10 cellular contexts compared by ENCODE assay signal in the genomic region with DNA sequence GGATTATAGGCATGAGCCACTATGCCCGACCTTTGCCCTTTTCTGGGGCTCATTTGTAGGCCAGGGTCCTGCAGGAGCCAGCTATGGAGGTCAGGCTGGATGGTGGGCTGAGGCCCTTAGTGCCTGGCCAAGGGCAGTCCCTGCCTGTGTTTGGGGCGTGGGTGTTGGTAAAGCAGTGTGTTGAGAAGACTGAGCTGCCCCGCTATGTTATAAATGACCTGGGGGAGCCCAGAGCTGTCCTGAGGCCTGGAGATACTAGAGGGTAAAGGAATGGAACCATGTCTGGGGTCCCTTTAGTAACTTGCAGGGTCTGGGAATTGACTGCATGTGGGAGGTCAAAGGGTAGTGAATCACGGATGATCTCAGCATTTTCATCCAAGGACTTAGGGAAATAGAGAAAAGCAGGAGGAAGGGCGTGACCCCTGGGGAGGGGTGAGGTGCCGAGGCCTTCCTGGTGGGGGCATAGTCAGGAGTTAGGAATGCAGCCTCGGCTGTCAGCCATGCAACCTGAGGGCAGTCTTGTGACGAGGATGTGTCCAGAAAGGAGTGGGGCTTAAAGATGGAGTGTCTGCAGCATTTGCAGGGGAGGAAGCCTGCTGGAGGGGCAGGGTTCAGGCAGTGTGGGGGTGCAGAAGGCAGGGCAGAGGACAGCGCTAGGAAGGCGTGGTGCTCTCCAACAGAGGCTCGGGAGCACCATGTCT. TPM values are rescaled to one million over a fixed set of nuclear protein-coding genes. Genes with fewer than 3 reads are reported as not detected.
A peak's percentile ranks its signal among the peaks of the same experiment; 100 is the strongest.
DNase-seq lines count a peak whose midpoint lies in the region; ATAC-seq and TF ChIP-seq lines count a peak whose summit lies in the region.
"Had no signal": no experiment of that assay in that cellular context is flagged by ENCODE, and none has a peak within 500 bp of the region (broad histone marks: within the 10 kb centered on the region; RNA-seq: fewer than 3 reads in every experiment).

No MANE protein-coding gene starts in this region.

- peaks cover 19% of the 10 kb centered on the region for H3K36me3 Mint-ChIP-seq in chondrocyte (ENCODE audit: low read depth)

- no peaks in the 10 kb centered on the region for H3K9me3 ChIP-seq in lung (ENCODE audit: control insufficient read depth in 2 of 2, insufficient read depth in 1 of 2, low read length in 1 of 2)
- H3K9me3 ChIP-seq: pancreas had no signal

- H3K36me3 ChIP-seq in lung (ENCODE audit: control insufficient read depth in 2 of 2, insufficient read depth in 2 of 2, low read length in 2 of 2): peaks cover 50 to 55% of the 10 kb centered on the region in 2 donors

- ATAC-seq in lung (ENCODE audit: insufficient read depth, low FRiP score): peak; percentile 47
- ATAC-seq in HG03469 (IDR thresholded peaks at IDR 0.05; ENCODE audit: unreplicated experiment): no peak
- no peak for ATAC-seq in GM18511 (IDR thresholded peaks at IDR 0.05; ENCODE audit: unreplicated experiment)

- peaks cover 32% of the 10 kb centered on the region for H3K4me1 Mint-ChIP-seq in chondrocyte (ENCODE audit: low read depth)

- no peaks in the 10 kb centered on the region for H3K27me3 ChIP-seq in lung (ENCODE audit: control insufficient read depth, insufficient read depth)
- H3K27me3 ChIP-seq: pancreas had no signal

- H3K4me3 Mint-ChIP-seq in chondrocyte (ENCODE audit: unreplicated experiment): no peak overlapping the region

- no peak overlapping the region for H3K27ac ChIP-seq in lung (ENCODE audit: low read depth in 1 of 2, low read length in 1 of 2)
- H3K27ac ChIP-seq: pancreas had no signal

- no peaks in the 10 kb centered on the region for H3K4me1 ChIP-seq in lung (ENCODE audit: control insufficient read depth in 2 of 2, insufficient read depth in 2 of 2, low read length in 2 of 2)
- H3K4me1 ChIP-seq: pancreas had no signal

- no peak for TF ChIP-seq CTCF in chondrocyte (IDR thresholded peaks at IDR 0.05)
- TF ChIP-seq CTCF in lung (IDR thresholded peaks at IDR 0.05; ENCODE audit: control extremely low read depth, extremely low read depth): no peak

- 83 to 85% methylated on average over 11 of the region's 11 CpGs for WGBS in lung, 2 donors

- no peaks in the 10 kb centered on the region for H3K27me3 Mint-ChIP-seq in chondrocyte (ENCODE audit: low read depth)

- H3K4me3 ChIP-seq in lung: no peak overlapping the region
- H3K4me3 ChIP-seq: pancreas had no signal

- DNase-seq in AG20443 (ENCODE audit: low spot score) (peak; percentile 79), LoVo (ENCODE audit: low spot score) (peak; percentile 78), chondrocyte (ENCODE audit: low spot score) (no peak), lung (ENCODE audit: low spot score) (no peak), cerebellar nuclear complex (lab: John Stamatoyannopoulos, UW) (no peak)
- no peak for DNase-seq in stimulated activated CD4-positive, alpha-beta T cell treated with anti-CD3 and anti-CD28 coated beads, Interleukin-4, amount 100 ng/mL, for 24 hours
- DNase-seq: pancreas; stimulated activated naive CD4-positive, alpha-beta T cell had no signal

- H3K9me3 Mint-ChIP-seq in chondrocyte (ENCODE audit: low read depth): no peaks in the 10 kb centered on the region

- H3K27ac Mint-ChIP-seq in chondrocyte (ENCODE audit: unreplicated experiment): peak overlapping the region; percentile 46

RNA-seq across cellular contexts. Expression of gene TMEM248, which starts 31.5 kb away (rescaled TPM):
- total RNA-seq in chondrocyte (83.0 to 102 TPM (median 90.6 TPM) in 3 replicates), lung (100 to 1,000 TPM in 1 of 2 donors, 10 to 100 TPM in 1; 74.2 to 114 TPM)
- 10 to 100 TPM; 46.0 to 52.0 TPM for polyA plus RNA-seq in lung

RNA-seq across cellular contexts. Expression of gene SBDS, which starts 42.9 kb away (rescaled TPM):
- total RNA-seq in chondrocyte (124 to 146 TPM (median 144 TPM) in 3 replicates), lung (10 to 100 TPM; 67.5 to 91.9 TPM)
- polyA plus RNA-seq in lung: 100 to 1,000 TPM; 100 to 108 TPM

RNA-seq across cellular contexts. Expression of gene TYW1, which starts 44.1 kb away (rescaled TPM):
- 12.5 to 18.3 TPM (median 12.9 TPM) in 3 replicates for total RNA-seq in chondrocyte
- 10 to 100 TPM; 12.9 to 27.1 TPM for total RNA-seq in lung
- 10 to 100 TPM in 1 of 2 donors, 1 to 10 TPM in 1; 6.1 to 11.1 TPM for polyA plus RNA-seq in lung

Comparison
In these comparisons a context has a peak if more than half of its experiments do, and no peak if none do; other contexts are left out.
1. DNase-seq: peak in AG20443 (single experiment) and LoVo (single experiment); none in chondrocyte (single experiment), lung (single experiment), cerebellar nuclear complex (0 of 2) and stimulated activated CD4-positive, alpha-beta T cell treated with anti-CD3 and anti-CD28 coated beads, Interleukin-4, amount 100 ng/mL, for 24 hours (single experiment).